8 cellular contexts compared by ENCODE assay signal in the genomic region with DNA sequence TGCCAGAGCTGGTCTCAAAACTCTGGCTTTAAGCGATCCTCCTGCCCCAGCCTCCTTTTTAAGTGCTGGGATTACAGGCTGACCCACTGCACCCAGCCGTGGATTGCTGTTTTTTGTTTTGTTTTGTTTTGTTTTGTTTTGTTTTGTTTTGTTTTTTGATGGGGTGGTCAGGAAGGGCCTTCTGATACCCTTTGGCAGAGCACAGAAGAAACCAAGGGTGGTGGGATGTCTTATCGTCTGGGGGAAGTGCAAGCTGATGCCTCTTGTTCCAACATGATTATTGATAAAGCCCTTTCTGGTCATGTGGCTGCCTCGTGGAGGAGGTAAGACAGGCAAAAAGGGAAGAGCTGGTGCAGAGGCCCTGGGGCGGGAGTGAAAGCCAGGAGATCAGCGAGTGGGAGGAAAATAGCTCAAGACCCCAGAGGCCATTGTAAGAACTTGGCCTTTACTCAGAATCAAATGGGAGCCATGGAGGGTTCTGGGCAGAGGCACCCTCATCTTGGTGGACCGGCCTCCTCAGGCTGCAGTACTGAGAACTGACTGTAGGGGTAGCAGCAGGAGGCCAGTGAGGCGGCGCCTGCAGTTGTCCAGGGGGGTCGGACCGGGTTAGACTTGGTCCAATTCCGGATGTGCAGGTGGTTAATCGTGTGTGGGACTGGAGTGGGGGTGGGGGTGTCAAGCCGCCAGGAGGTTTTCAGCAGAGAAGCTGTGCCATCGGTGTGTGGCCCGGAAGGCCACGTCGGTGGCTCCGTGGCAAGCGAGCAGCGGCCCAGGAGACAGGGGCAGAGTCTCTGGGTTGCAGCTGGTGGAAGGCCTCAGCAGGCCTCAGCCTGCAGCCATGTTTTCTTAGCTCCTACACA.
A peak's percentile ranks its signal among the peaks of the same experiment; 100 is the strongest.
DNase-seq lines count a peak whose midpoint lies in the region; ATAC-seq and TF ChIP-seq lines count a peak whose summit lies in the region.

No MANE protein-coding gene starts in this region.

- no peak for TF ChIP-seq POLR2A in Peyer's patch (IDR thresholded peaks at IDR 0.05)

- DNase-seq in GM06990 (ENCODE audit: extremely low read depth, insufficient read length) (peak; percentile 54), Peyer's patch (peak in 1 of 3 donors; percentile 65), dermis blood vessel endothelial cell (peak; percentile 24), progenitor cell of endocrine pancreas (ENCODE audit: low spot score, unreplicated experiment) (no peak), GF-D8 (lab: John Stamatoyannopoulos, UW) (no peak)

- peaks cover 14% of the 10 kb centered on the region for H3K27me3 Mint-ChIP-seq in progenitor cell of endocrine pancreas

- ATAC-seq in GM21723 (IDR thresholded peaks at IDR 0.05; ENCODE audit: unreplicated experiment) (no peak), HG03460 (IDR thresholded peaks at IDR 0.05; ENCODE audit: unreplicated experiment) (no peak), GM21390 (IDR thresholded peaks at IDR 0.05; ENCODE audit: unreplicated experiment) (no peak)

- peaks cover 0 to 6% (median 0%) of the 10 kb centered on the region in 4 donors for H3K4me1 ChIP-seq in Peyer's patch

- no peak overlapping the region for H3K27ac ChIP-seq in Peyer's patch

- no peak overlapping the region for H3K4me3 Mint-ChIP-seq in progenitor cell of endocrine pancreas (ENCODE audit: low read depth)

- TF ChIP-seq CTCF in GM06990 (IDR thresholded peaks at IDR 0.05; ENCODE audit: insufficient read depth, low read length, poor library complexity, severe bottlenecking) (peak; percentile 69), Peyer's patch (IDR thresholded peaks at IDR 0.05) (peak in 4 of 6 experiments; percentile 40 to 52 (median 47)), progenitor cell of endocrine pancreas (IDR thresholded peaks at IDR 0.05; ENCODE audit: unreplicated experiment) (peak; percentile 40)

- H3K27me3 ChIP-seq in GM06990 (replicated peaks; ENCODE audit: control insufficient read depth, insufficient read depth, low read length), result no peaks in the 10 kb centered on the region
- H3K27me3 ChIP-seq in Peyer's patch, result no peaks in the 10 kb centered on the region

- H3K4me3 ChIP-seq in GM06990 (replicated peaks; ENCODE audit: low read depth, low read length), result no peak overlapping the region
- no peak overlapping the region for H3K4me3 ChIP-seq in Peyer's patch

- H3K4me1 Mint-ChIP-seq in progenitor cell of endocrine pancreas (ENCODE audit: low read depth), result peaks cover 33% of the 10 kb centered on the region

- H3K36me3 ChIP-seq in GM06990 (ENCODE audit: control insufficient read depth, insufficient read depth, low read length) (no peaks in the 10 kb centered on the region), Peyer's patch (no peaks in the 10 kb centered on the region)

- no peak overlapping the region for H3K27ac Mint-ChIP-seq in progenitor cell of endocrine pancreas

- H3K9me3 ChIP-seq in Peyer's patch, result no peaks in the 10 kb centered on the region

- H3K36me3 Mint-ChIP-seq in progenitor cell of endocrine pancreas (ENCODE audit: insufficient read depth), result no peaks in the 10 kb centered on the region

- H3K9me3 Mint-ChIP-seq in progenitor cell of endocrine pancreas (ENCODE audit: low read depth), result no peaks in the 10 kb centered on the region

Comparison
In these comparisons a context has a peak if more than half of its experiments do, and no peak if none do; other contexts are left out.
1. DNase-seq: peak in GM06990 (single experiment) and dermis blood vessel endothelial cell (single experiment); none in progenitor cell of endocrine pancreas (single experiment) and GF-D8 (single experiment).
2. Peak in every context shown above with its lines, with median percentiles within 50 percentile points of each other: CTCF ChIP-seq.